Comparison of ENCODE assay signal across 1 cellular context in the genomic region with DNA sequence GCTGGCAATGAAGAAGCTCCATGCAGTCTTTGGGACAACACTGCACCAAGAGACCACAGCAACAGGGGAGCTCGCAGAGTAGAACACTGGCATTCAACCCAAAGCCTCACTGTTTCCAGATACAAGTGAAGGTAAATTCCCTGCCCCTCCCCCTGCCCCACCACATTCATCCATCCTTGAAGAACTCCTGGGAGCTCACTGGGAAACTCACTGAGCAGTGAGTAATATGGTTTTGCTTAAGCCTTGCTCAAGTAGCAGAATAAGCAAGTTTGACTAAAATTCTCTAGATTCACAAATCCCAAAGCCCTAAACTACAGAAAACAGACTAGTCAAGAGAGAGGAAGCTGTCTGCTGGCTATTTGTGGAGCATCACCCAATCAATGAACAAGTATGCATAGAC.
TF ChIP-seq lines count a peak whose summit lies in the region.

No MANE protein-coding gene starts in this region.

TF ChIP-seq in A549, 52 proteins besides CTCF, POLR2A, EP300 and RAD21 (continued from another document):
- TF ChIP-seq SREBF2 (IDR thresholded peaks at IDR 0.05), result no peak
- no peak for TF ChIP-seq HOXA7 (CRISPR knock-in tag; IDR thresholded peaks at IDR 0.05)
- TF ChIP-seq, protein P1, sequence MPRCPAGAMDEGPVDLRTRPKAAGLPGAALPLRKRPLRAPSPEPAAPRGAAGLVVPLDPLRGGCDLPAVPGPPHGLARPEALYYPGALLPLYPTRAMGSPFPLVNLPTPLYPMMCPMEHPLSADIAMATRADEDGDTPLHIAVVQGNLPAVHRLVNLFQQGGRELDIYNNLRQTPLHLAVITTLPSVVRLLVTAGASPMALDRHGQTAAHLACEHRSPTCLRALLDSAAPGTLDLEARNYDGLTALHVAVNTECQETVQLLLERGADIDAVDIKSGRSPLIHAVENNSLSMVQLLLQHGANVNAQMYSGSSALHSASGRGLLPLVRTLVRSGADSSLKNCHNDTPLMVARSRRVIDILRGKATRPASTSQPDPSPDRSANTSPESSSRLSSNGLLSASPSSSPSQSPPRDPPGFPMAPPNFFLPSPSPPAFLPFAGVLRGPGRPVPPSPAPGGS (IDR thresholded peaks at IDR 0.05), result no peak
